23 cellular contexts compared by ENCODE assay signal in genomic region chr1:29384496-29385015, GRCh38.
"Had no signal": no experiment of that assay in that cellular context is flagged by ENCODE, and none has a peak within 500 bp of the region (broad histone marks: within the 10 kb centered on the region; RNA-seq: fewer than 3 reads in every experiment).

No MANE protein-coding gene starts in this region.

- H3K27ac Mint-ChIP-seq: immature natural killer cell; naive thymus-derived CD8-positive, alpha-beta T cell; stimulated activated memory B cell treated with anti-CD40 and anti-IgM and Interleukin-4, amounts not matched to agents 10 μg/mL and 1 μg/mL and 100 μg/mL, for 72 hours had no signal

- H3K9me3 Mint-ChIP-seq: stimulated activated memory B cell treated with anti-CD40 and anti-IgM and Interleukin-4, amounts not matched to agents 10 μg/mL and 1 μg/mL and 100 μg/mL, for 72 hours had no signal

- H3K9me3 ChIP-seq: pancreas, prostate gland, right lobe of liver had no signal

- H3K27ac ChIP-seq: epithelial cell of prostate, esophagus squamous epithelium, gastroesophageal sphincter, pancreas, prostate gland, right lobe of liver, spleen, stomach had no signal

- H3K27me3 ChIP-seq: pancreas, right lobe of liver had no signal

- FAIRE-seq: endometrium, pancreas, urothelium cell line had no signal

- ATAC-seq: gastroesophageal sphincter; mucosa of descending colon; naive thymus-derived CD8-positive, alpha-beta T cell; pancreas; stimulated activated memory B cell treated with anti-CD40 and anti-IgM and Interleukin-4, amounts not matched to agents 10 μg/mL and 1 μg/mL and 100 μg/mL, for 72 hours had no signal

- H3K4me3 Mint-ChIP-seq: immature natural killer cell; naive thymus-derived CD8-positive, alpha-beta T cell; stimulated activated memory B cell treated with anti-CD40 and anti-IgM and Interleukin-4, amounts not matched to agents 10 μg/mL and 1 μg/mL and 100 μg/mL, for 72 hours had no signal

- H3K4me1 ChIP-seq: esophagus squamous epithelium, gastroesophageal sphincter, pancreas, prostate gland, right lobe of liver, stomach had no signal

- DNase-seq: central memory CD4-positive, alpha-beta T cell; cortex of kidney; effector CD8-positive, alpha-beta T cell; esophagus squamous epithelium; immature natural killer cell; mucosa of descending colon; naive thymus-derived CD8-positive, alpha-beta T cell; nucleus accumbens; pancreas; right lobe of liver; spleen; stimulated activated CD4-positive, alpha-beta T cell treated with anti-CD3 and anti-CD28 coated beads, Interleukin-15, amount 100 ng/mL, for 24 hours; stimulated activated CD4-positive, alpha-beta T cell treated with anti-CD3 and anti-CD28 coated beads, Interleukin-1b, Interleukin-23, amount 100 ng/mL, for 48 hours; stimulated activated CD4-positive, alpha-beta T cell treated with anti-CD3 and anti-CD28 coated beads, Interleukin-4, amount 100 ng/mL, for 24 hours; stomach; substantia nigra; trophoblast cell had no signal

- H3K36me3 ChIP-seq: esophagus squamous epithelium, gastroesophageal sphincter, pancreas, prostate gland, right lobe of liver, spleen, stomach had no signal

- H3K4me1 Mint-ChIP-seq: immature natural killer cell; stimulated activated memory B cell treated with anti-CD40 and anti-IgM and Interleukin-4, amounts not matched to agents 10 μg/mL and 1 μg/mL and 100 μg/mL, for 72 hours had no signal

- H3K4me3 ChIP-seq: esophagus squamous epithelium, gastroesophageal sphincter, mucosa of descending colon, pancreas, prostate gland, right lobe of liver, spleen, stomach had no signal
